1 cellular context compared by ENCODE assay signal in genomic region chr17:43314582-43314981, GRCh38.
TF ChIP-seq lines count a peak whose summit lies in the region.

No MANE protein-coding gene starts in this region.

TF ChIP-seq in IMR-90, 13 proteins besides CTCF, POLR2A, EP300 and RAD21 (continued from another document):
- TF ChIP-seq NFE2L2 (IDR thresholded peaks at IDR 0.05; ENCODE audit: low read depth, low read length): no peak
- TF ChIP-seq CEBPB (IDR thresholded peaks at IDR 0.05; ENCODE audit: low read depth, low read length): no peak
- no peak for TF ChIP-seq CHD1 (IDR thresholded peaks at IDR 0.05; ENCODE audit: low read depth, low read length)
- no peak for TF ChIP-seq RFX5 (IDR thresholded peaks at IDR 0.05; ENCODE audit: low read depth, low read length)
- TF ChIP-seq MXI1 (IDR thresholded peaks at IDR 0.05; ENCODE audit: borderline replicate concordance, low read depth, low read length): no peak
- TF ChIP-seq, protein P1, sequence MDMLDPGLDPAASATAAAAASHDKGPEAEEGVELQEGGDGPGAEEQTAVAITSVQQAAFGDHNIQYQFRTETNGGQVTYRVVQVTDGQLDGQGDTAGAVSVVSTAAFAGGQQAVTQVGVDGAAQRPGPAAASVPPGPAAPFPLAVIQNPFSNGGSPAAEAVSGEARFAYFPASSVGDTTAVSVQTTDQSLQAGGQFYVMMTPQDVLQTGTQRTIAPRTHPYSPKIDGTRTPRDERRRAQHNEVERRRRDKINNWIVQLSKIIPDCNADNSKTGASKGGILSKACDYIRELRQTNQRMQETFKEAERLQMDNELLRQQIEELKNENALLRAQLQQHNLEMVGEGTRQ (IDR thresholded peaks at IDR 0.05; ENCODE audit: low read depth, low read length): no peak
- no peak for TF ChIP-seq RCOR1 (IDR thresholded peaks at IDR 0.05; ENCODE audit: insufficient replicate concordance, low read length)
- TF ChIP-seq BHLHE40 (IDR thresholded peaks at IDR 0.05; ENCODE audit: low read depth, low read length): no peak
- no peak for TF ChIP-seq SMC3 (IDR thresholded peaks at IDR 0.05; ENCODE audit: low read depth, low read length)
